In the genomic region with DNA sequence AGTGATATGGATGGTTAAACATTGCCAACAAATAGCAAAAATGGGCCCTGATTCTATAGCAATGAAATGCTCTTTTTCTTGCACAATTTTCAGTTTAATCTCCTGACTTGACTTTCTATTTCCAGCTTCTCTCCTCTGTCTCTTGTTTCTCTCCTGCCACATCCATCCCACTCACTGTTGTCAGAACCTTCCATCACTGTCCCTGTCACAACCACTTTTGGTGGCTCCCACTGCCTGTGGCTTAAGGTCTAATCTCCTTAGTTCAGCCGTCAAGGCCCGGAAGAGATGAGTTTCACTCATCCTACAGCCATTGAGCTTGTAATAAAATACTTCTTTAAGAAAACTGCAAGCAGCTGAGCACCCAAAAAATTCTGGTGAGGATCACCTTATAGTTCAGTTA, we compare ENCODE assay signal across 34 cellular contexts. TPM values are rescaled to one million over a fixed set of nuclear protein-coding genes. Genes with fewer than 3 reads are reported as not detected.
"Had no signal": no experiment of that assay in that cellular context is flagged by ENCODE, and none has a peak within 500 bp of the region (broad histone marks: within the 10 kb centered on the region; RNA-seq: fewer than 3 reads in every experiment).

No MANE protein-coding gene starts in this region.

- H3K4me1 Mint-ChIP-seq: brain had no signal

- DNase-seq: activated CD4-positive, alpha-beta memory T cell treated with anti-CD3 and anti-CD28 coated beads for 36 hours; activated CD4-positive, alpha-beta T cell treated with anti-CD3 and anti-CD28 coated beads for 36 hours; activated CD4-positive, alpha-beta T cell treated with anti-CD3 and anti-CD28 coated beads, Interleukin-2, amount 10 ng/mL, durations not matched to agents 24 days and 14 days; activated CD4-positive, CD25-positive, alpha-beta regulatory T cell; activated CD4-positive, CD25-positive, alpha-beta regulatory T cell treated with anti-CD3 and anti-CD28 coated beads, Interleukin-2, amount 50 U/mL, for 72 hours; activated CD8-positive, alpha-beta memory T cell treated with anti-CD3 and anti-CD28 coated beads, Interleukin-2, amount 10 ng/mL, durations not matched to agents 7 days and 5 days; activated CD8-positive, alpha-beta memory T cell treated with anti-CD3 and anti-CD28 coated beads, Interleukin-2, amount 50 U/mL, for 4 hours; activated CD8-positive, alpha-beta T cell treated with anti-CD3 and anti-CD28 coated beads, Interleukin-2, amount 10 ng/mL, durations not matched to agents 7 days and 5 days; activated gamma-delta T cell; activated naive CD4-positive, alpha-beta T cell; activated naive CD4-positive, alpha-beta T cell treated with anti-CD3 and anti-CD28 coated beads, Interleukin-2, amount 10 ng/mL, durations not matched to agents 7 days and 5 days; activated naive CD8-positive, alpha-beta T cell treated with anti-CD3 and anti-CD28 coated beads, Interleukin-2, amount 10 ng/mL, durations not matched to agents 7 days and 5 days; activated T-cell treated with anti-CD3 and anti-CD28 coated beads, Interleukin-2, amount 50 U/mL, for 1 hour; activated T-cell treated with anti-CD3 and anti-CD28 coated beads, Interleukin-2, amount 50 U/mL, for 48 hours; central memory CD4-positive, alpha-beta T cell; cerebellar nuclear complex; colonic mucosa; effector CD8-positive, alpha-beta T cell; esophagus squamous epithelium; foreskin melanocyte; heart right ventricle; T-helper 2 cell had no signal

- ATAC-seq: activated CD4-positive, alpha-beta T cell treated with anti-CD3 and anti-CD28 coated beads for 36 hours; activated CD8-positive, alpha-beta memory T cell treated with anti-CD3 and anti-CD28 coated beads, Interleukin-2, amount 10 ng/mL, durations not matched to agents 7 days and 5 days; activated CD8-positive, alpha-beta T cell treated with anti-CD3 and anti-CD28 coated beads, Interleukin-2, amount 10 ng/mL, durations not matched to agents 7 days and 5 days; activated naive CD4-positive, alpha-beta T cell treated with anti-CD3 and anti-CD28 coated beads, Interleukin-2, amount 50 U/mL, for 72 hours; gastroesophageal sphincter; heart right ventricle had no signal

- H3K4me3 Mint-ChIP-seq: activated CD4-positive, alpha-beta memory T cell treated with anti-CD3 and anti-CD28 coated beads for 36 hours; activated CD4-positive, alpha-beta T cell treated with anti-CD3 and anti-CD28 coated beads for 36 hours; activated CD4-positive, alpha-beta T cell treated with anti-CD3 and anti-CD28 coated beads, Interleukin-2, amount 10 ng/mL, durations not matched to agents 24 days and 14 days; activated CD8-positive, alpha-beta memory T cell treated with anti-CD3 and anti-CD28 coated beads, Interleukin-2, amount 10 ng/mL, durations not matched to agents 7 days and 5 days; activated CD8-positive, alpha-beta T cell treated with anti-CD3 and anti-CD28 coated beads, Interleukin-2, amount 10 ng/mL, durations not matched to agents 7 days and 5 days; activated naive CD4-positive, alpha-beta T cell treated with anti-CD3 and anti-CD28 coated beads, Interleukin-2, amount 10 ng/mL, durations not matched to agents 7 days and 5 days; activated naive CD8-positive, alpha-beta T cell treated with anti-CD3 and anti-CD28 coated beads, Interleukin-2, amount 10 ng/mL, durations not matched to agents 7 days and 5 days; activated T-helper 1 cell treated with anti-CD3 and anti-CD28 coated beads, Interleukin-12 subunit alpha, Interleukin-12 subunit beta, Interleukin-2, Interleukin-4 antibody, amounts not matched to agents 30 ng/mL and 10 ng/mL and 1 ng/mL, durations not matched to agents 14 hours and 24 hours and 36 hours; brain had no signal

- H3K27me3 Mint-ChIP-seq: activated CD4-positive, alpha-beta memory T cell treated with anti-CD3 and anti-CD28 coated beads for 36 hours; activated naive CD4-positive, alpha-beta T cell treated with anti-CD3 and anti-CD28 coated beads, Interleukin-2, amount 10 ng/mL, durations not matched to agents 7 days and 5 days; brain had no signal

- H3K4me3 ChIP-seq: ascending aorta, breast epithelium, cardiac muscle cell, colonic mucosa, esophagus squamous epithelium, gastroesophageal sphincter, heart right ventricle had no signal

- H3K9me3 Mint-ChIP-seq: activated CD4-positive, alpha-beta T cell treated with anti-CD3 and anti-CD28 coated beads, Interleukin-2, amount 10 ng/mL, durations not matched to agents 24 days and 14 days; activated naive CD4-positive, alpha-beta T cell treated with anti-CD3 and anti-CD28 coated beads, Interleukin-2, amount 10 ng/mL, durations not matched to agents 7 days and 5 days; activated T-helper 1 cell treated with anti-CD3 and anti-CD28 coated beads, Interleukin-12 subunit alpha, Interleukin-12 subunit beta, Interleukin-2, Interleukin-4 antibody, amounts not matched to agents 30 ng/mL and 10 ng/mL and 1 ng/mL, durations not matched to agents 14 hours and 24 hours and 36 hours had no signal

- H3K36me3 Mint-ChIP-seq: activated CD4-positive, alpha-beta memory T cell treated with anti-CD3 and anti-CD28 coated beads for 36 hours; activated CD8-positive, alpha-beta memory T cell treated with anti-CD3 and anti-CD28 coated beads, Interleukin-2, amount 10 ng/mL, durations not matched to agents 7 days and 5 days; activated naive CD4-positive, alpha-beta T cell treated with anti-CD3 and anti-CD28 coated beads, Interleukin-2, amount 10 ng/mL, durations not matched to agents 7 days and 5 days; activated naive CD4-positive, alpha-beta T cell treated with anti-CD3 and anti-CD28 coated beads, Interleukin-2, amount 50 U/mL, for 72 hours; activated naive CD8-positive, alpha-beta T cell treated with anti-CD3 and anti-CD28 coated beads, Interleukin-2, amount 10 ng/mL, durations not matched to agents 7 days and 5 days; brain had no signal

- H3K27ac Mint-ChIP-seq: activated CD4-positive, alpha-beta memory T cell treated with anti-CD3 and anti-CD28 coated beads for 36 hours; activated CD4-positive, alpha-beta T cell treated with anti-CD3 and anti-CD28 coated beads for 36 hours; activated CD4-positive, alpha-beta T cell treated with anti-CD3 and anti-CD28 coated beads, Interleukin-2, amount 10 ng/mL, durations not matched to agents 24 days and 14 days; activated CD8-positive, alpha-beta memory T cell treated with anti-CD3 and anti-CD28 coated beads, Interleukin-2, amount 10 ng/mL, durations not matched to agents 7 days and 5 days; activated CD8-positive, alpha-beta T cell treated with anti-CD3 and anti-CD28 coated beads, Interleukin-2, amount 10 ng/mL, durations not matched to agents 7 days and 5 days; activated naive CD4-positive, alpha-beta T cell treated with anti-CD3 and anti-CD28 coated beads, Interleukin-2, amount 10 ng/mL, durations not matched to agents 7 days and 5 days; activated naive CD4-positive, alpha-beta T cell treated with anti-CD3 and anti-CD28 coated beads, Interleukin-2, amount 50 U/mL, for 72 hours; activated naive CD8-positive, alpha-beta T cell treated with anti-CD3 and anti-CD28 coated beads, Interleukin-2, amount 10 ng/mL, durations not matched to agents 7 days and 5 days; activated T-helper 1 cell treated with anti-CD3 and anti-CD28 coated beads, Interleukin-12 subunit alpha, Interleukin-12 subunit beta, Interleukin-2, Interleukin-4 antibody, amounts not matched to agents 30 ng/mL and 10 ng/mL and 1 ng/mL, durations not matched to agents 14 hours and 24 hours and 36 hours; brain had no signal

- H3K36me3 ChIP-seq: ascending aorta, breast epithelium, cardiac muscle cell, colonic mucosa, esophagus squamous epithelium, gastroesophageal sphincter, heart right ventricle had no signal

- H3K27ac ChIP-seq: ascending aorta, breast epithelium, cardiac muscle cell, colonic mucosa, epithelial cell of prostate, esophagus squamous epithelium, gastroesophageal sphincter, heart right ventricle, VCaP had no signal

- H3K4me1 ChIP-seq: ascending aorta, breast epithelium, colonic mucosa, esophagus squamous epithelium, gastroesophageal sphincter had no signal

- H3K9me3 ChIP-seq: ascending aorta, breast epithelium, colonic mucosa, esophagus squamous epithelium, gastroesophageal sphincter had no signal

- H3K27me3 ChIP-seq: ascending aorta, breast epithelium, cardiac muscle cell, colonic mucosa, esophagus squamous epithelium, gastroesophageal sphincter, heart right ventricle had no signal

RNA-seq across cellular contexts. Expression of gene SLC7A14, which starts 19.5 kb away (rescaled TPM):
- total RNA-seq: activated CD4-positive, alpha-beta memory T cell treated with anti-CD3 and anti-CD28 coated beads for 36 hours; activated CD4-positive, alpha-beta T cell treated with anti-CD3 and anti-CD28 coated beads for 36 hours; activated CD4-positive, alpha-beta T cell treated with anti-CD3 and anti-CD28 coated beads, Interleukin-2, amount 10 ng/mL, durations not matched to agents 24 days and 14 days; activated CD8-positive, alpha-beta memory T cell treated with anti-CD3 and anti-CD28 coated beads for 36 hours; activated CD8-positive, alpha-beta memory T cell treated with anti-CD3 and anti-CD28 coated beads, Interleukin-2, amount 10 ng/mL, durations not matched to agents 7 days and 5 days; activated CD8-positive, alpha-beta T cell treated with anti-CD3 and anti-CD28 coated beads, Interleukin-2, amount 10 ng/mL, durations not matched to agents 7 days and 5 days; activated naive CD4-positive, alpha-beta T cell treated with anti-CD3 and anti-CD28 coated beads, Interleukin-2, amount 50 U/mL, for 72 hours; activated naive CD8-positive, alpha-beta T cell treated with anti-CD3 and anti-CD28 coated beads, Interleukin-2, amount 10 ng/mL, durations not matched to agents 7 days and 5 days; activated T-helper 1 cell treated with anti-CD3 and anti-CD28 coated beads, Interleukin-12 subunit alpha, Interleukin-12 subunit beta, Interleukin-2, Interleukin-4 antibody, amounts not matched to agents 30 ng/mL and 10 ng/mL and 1 ng/mL, durations not matched to agents 14 hours and 24 hours and 36 hours; ascending aorta; cardiac muscle cell; heart right ventricle; T-helper 1 cell treated with Interleukin-12 subunit alpha and Interleukin-12 subunit beta and Interleukin-4 antibody, amounts not matched to agents 30 ng/mL and 1 ng/mL, for 36 hours had no signal
- polyA plus RNA-seq: cardiac muscle cell, esophagus had no signal
